Comparison of ENCODE assay signal across 35 cellular contexts in genomic region chr2:110716959-110717645, GRCh38. TPM values are rescaled to one million over a fixed set of nuclear protein-coding genes. Genes with fewer than 3 reads are reported as not detected.
DNase-seq lines count a peak whose midpoint lies in the region; ATAC-seq, FAIRE-seq and TF ChIP-seq lines count a peak whose summit lies in the region.
"Had no signal": no experiment of that assay in that cellular context is flagged by ENCODE, and none has a peak within 500 bp of the region (broad histone marks: within the 10 kb centered on the region; RNA-seq: fewer than 3 reads in every experiment).

No MANE protein-coding gene starts in this region.

- no peak for ATAC-seq in HG03520 (IDR thresholded peaks at IDR 0.05; ENCODE audit: unreplicated experiment)
- ATAC-seq: activated CD4-positive, alpha-beta T cell treated with anti-CD3 and anti-CD28 coated beads for 36 hours; GM23338; naive thymus-derived CD8-positive, alpha-beta T cell; stimulated activated naive B cell treated with anti-CD40 and anti-IgM and Interleukin-4, amounts not matched to agents 10 μg/mL and 1 μg/mL and 100 μg/mL, for 72 hours; T-helper 17 cell had no signal

- peaks cover 30% of the 10 kb centered on the region for H3K4me1 ChIP-seq in PC-9 (replicated peaks; ENCODE audit: insufficient read depth)
- H3K4me1 ChIP-seq in osteoblast (ENCODE audit: insufficient read depth, low read length): peaks cover 5% of the 10 kb centered on the region
- H3K4me1 ChIP-seq: right atrium auricular region had no signal

- peak; percentile 71 for FAIRE-seq in GM12892 (lab: Jason Lieb, UNC)
- FAIRE-seq: bronchial epithelial cell had no signal

- no peaks in the 10 kb centered on the region for H3K9me2 ChIP-seq in PC-9 (ENCODE audit: insufficient read depth)
- H3K9me2 ChIP-seq: SK-N-SH had no signal

- H3K27ac ChIP-seq in PC-9 (peak overlapping the region; percentile 48), osteoblast (ENCODE audit: low read depth, low read length) (no peak overlapping the region)
- H3K27ac ChIP-seq: esophagus squamous epithelium, heart left ventricle, right atrium auricular region had no signal

- POLR2A ChIA-PET in PC-9 (lab: Charles Lee; ENCODE audit: unreplicated experiment): no interaction called here

- H3K4me2 ChIP-seq in PC-9 (0 out of 2 replicates have a peak overlapping the region, but pooled peaks have one; percentile 2), osteoblast (ENCODE audit: insufficient read depth, low read length) (no peak overlapping the region)
- H3K4me2 ChIP-seq: GM23338, SK-N-SH had no signal

- CTCF ChIA-PET in PC-9 (lab: Charles Lee): no interaction called here

- H2AFZ ChIP-seq in PC-9 (no peak overlapping the region), osteoblast (ENCODE audit: low read length) (no peak overlapping the region)
- H2AFZ ChIP-seq: GM23338 had no signal

- no peak for TF ChIP-seq POLR2A in GM12892 (IDR thresholded peaks at IDR 0.05; ENCODE audit: low read depth, low read length)

- H3F3A ChIP-seq in PC-9 (ENCODE audit: insufficient read depth, low read depth): peaks cover 7% of the 10 kb centered on the region; the same call in 1 of the 2 replicates

- no TSS peak for BruUV-seq in PC-9 (replicated peaks; lab: Mats Ljungman, UMichigan)

- H3K79me2 ChIP-seq in PC-9 (ENCODE audit: low read depth) (no peaks in the 10 kb centered on the region), osteoblast (ENCODE audit: insufficient read depth, low read length) (no peaks in the 10 kb centered on the region)

- H4K20me1 ChIP-seq in PC-9 (ENCODE audit: insufficient read depth) (no peaks in the 10 kb centered on the region), osteoblast (ENCODE audit: insufficient read depth, low read length) (no peaks in the 10 kb centered on the region)

- TF ChIP-seq CTCF in PC-9 (conservative IDR thresholded peaks at IDR 0.05) (no peak), fibroblast of mammary gland (conservative IDR thresholded peaks at IDR 0.05; ENCODE audit: control insufficient read depth, insufficient read depth, low read depth, low read length) (no peak), osteoblast (IDR thresholded peaks at IDR 0.05; ENCODE audit: extremely low read depth, low read depth, low read length) (no peak)

- H3K9me3 ChIP-seq in PC-9 (ENCODE audit: insufficient read depth, low read depth): no peaks in the 10 kb centered on the region
- H3K9me3 ChIP-seq in osteoblast (ENCODE audit: low read depth, low read length): no peaks in the 10 kb centered on the region
- H3K9me3 ChIP-seq: esophagus squamous epithelium, heart left ventricle, right atrium auricular region, SK-N-SH had no signal

- intact Hi-C loops in PC-9 (cut with micrococcal nuclease; ENCODE audit: unreplicated experiment): no loop called here

- no peak overlapping the region for H3K4me3 ChIP-seq in PC-9
- no peak overlapping the region for H3K4me3 ChIP-seq in fibroblast of mammary gland (ENCODE audit: control insufficient read depth, low read depth, low read length)
- H3K4me3 ChIP-seq in osteoblast (ENCODE audit: insufficient read depth, low read length): no peak overlapping the region
- H3K4me3 ChIP-seq: esophagus squamous epithelium, GM23338, heart left ventricle, right atrium auricular region had no signal

- no peak for DNase-seq in GM12892 (ENCODE audit: insufficient read length)
- DNase-seq in PC-9: peak in 1 of 2 experiments; percentile 50
- peak; percentile 84 for DNase-seq in fibroblast of mammary gland (ENCODE audit: low read depth)
- peak; percentile 48 for DNase-seq in osteoblast (ENCODE audit: insufficient read length, low spot score, missing footprints)
- DNase-seq in NCI-H2171 treated with DMSO at 0.1 percent for 48 hours (lab: John Stamatoyannopoulos, UW): no peak
- DNase-seq in GF-D8 (lab: John Stamatoyannopoulos, UW): no peak
- no peak for DNase-seq in DMS79 (lab: John Stamatoyannopoulos, UW)
- DNase-seq: activated CD4-positive, alpha-beta T cell treated with anti-CD3 and anti-CD28 coated beads for 36 hours; activated CD8-positive, alpha-beta memory T cell treated with anti-CD3 and anti-CD28 coated beads for 24 hours; activated gamma-delta T cell; activated T-cell treated with anti-CD3 and anti-CD28 coated beads, Interleukin-2, amount 50 U/mL, for 1 hour; amniotic stem cell; CD4-positive, CD25-positive, alpha-beta regulatory T cell; cortex of kidney; esophagus squamous epithelium; Karpas-422; naive thymus-derived CD8-positive, alpha-beta T cell; NCI-H1092; NCI-H187; NCI-H526; SK-N-SH; stimulated activated CD4-positive, alpha-beta T cell treated with anti-CD3 and anti-CD28 coated beads, Interleukin-12 subunit alpha, Interleukin-12 subunit beta, amount 100 ng/mL, for 4 hours; stimulated activated CD4-positive, alpha-beta T cell treated with anti-CD3 and anti-CD28 coated beads, Interleukin-4, amount 100 ng/mL, for 24 hours; stimulated activated naive B cell treated with anti-CD40 and anti-IgM and Interleukin-4, amounts not matched to agents 10 μg/mL and 1 μg/mL and 100 μg/mL, for 72 hours; T-helper 17 cell had no signal

- no peaks in the 10 kb centered on the region for H3K36me3 ChIP-seq in PC-9 (ENCODE audit: low read depth)
- no peaks in the 10 kb centered on the region for H3K36me3 ChIP-seq in osteoblast (ENCODE audit: insufficient read depth, low read length)
- H3K36me3 ChIP-seq: esophagus squamous epithelium, heart left ventricle, right atrium auricular region had no signal

- H3K27me3 ChIP-seq in PC-9 (ENCODE audit: insufficient read depth, low read depth) (no peaks in the 10 kb centered on the region), osteoblast (ENCODE audit: insufficient read depth, low read length) (peaks cover 62% of the 10 kb centered on the region)
- H3K27me3 ChIP-seq: right atrium auricular region had no signal

RNA-seq across cellular contexts. Expression of gene ACOXL, which starts 15.3 kb away (rescaled TPM):
- 6.1 TPM for polyA plus RNA-seq in GM12892 (2012; ENCODE audit: missing spikeins)
- total RNA-seq in PC-9 (2021): 9.1 and 10.7 TPM in 2 replicates
- total RNA-seq in osteoblast: not detected in 2 replicates
- total RNA-seq: bronchial epithelial cell; CD4-positive, CD25-positive, alpha-beta regulatory T cell; esophagus squamous epithelium; G401; mesenteric fat pad; naive thymus-derived CD8-positive, alpha-beta T cell; osteocyte; T-helper 17 cell; temporal lobe had no signal
- polyA plus RNA-seq: AG04450; heart left ventricle; naive thymus-derived CD8-positive, alpha-beta T cell; SK-N-SH had no signal

RNA-seq across cellular contexts. Expression of gene BUB1, which starts 39.2 kb away (rescaled TPM):
- 64.7 TPM for polyA plus RNA-seq in GM12892 (2012; ENCODE audit: missing spikeins)
- 45.7 and 74.6 TPM in 2 replicates for total RNA-seq in PC-9 (2021)
- total RNA-seq in osteoblast: 4.7 and 7.1 TPM in 2 replicates

Comparison
In these comparisons a context has a peak if more than half of its experiments do, and no peak if none do; other contexts are left out.
1. DNase-seq: peak in fibroblast of mammary gland (single experiment) and osteoblast (single experiment); none in GM12892 (single experiment), NCI-H2171 treated with DMSO at 0.1 percent for 48 hours (single experiment), GF-D8 (single experiment) and DMS79 (single experiment).
2. RNA of gene ACOXL, which starts 15.3 kb away (total RNA-seq): 9.1 to 10.7 TPM in PC-9; not detected in osteoblast; every median in the first group is over 10 times any median in the second.